In the genomic region with DNA sequence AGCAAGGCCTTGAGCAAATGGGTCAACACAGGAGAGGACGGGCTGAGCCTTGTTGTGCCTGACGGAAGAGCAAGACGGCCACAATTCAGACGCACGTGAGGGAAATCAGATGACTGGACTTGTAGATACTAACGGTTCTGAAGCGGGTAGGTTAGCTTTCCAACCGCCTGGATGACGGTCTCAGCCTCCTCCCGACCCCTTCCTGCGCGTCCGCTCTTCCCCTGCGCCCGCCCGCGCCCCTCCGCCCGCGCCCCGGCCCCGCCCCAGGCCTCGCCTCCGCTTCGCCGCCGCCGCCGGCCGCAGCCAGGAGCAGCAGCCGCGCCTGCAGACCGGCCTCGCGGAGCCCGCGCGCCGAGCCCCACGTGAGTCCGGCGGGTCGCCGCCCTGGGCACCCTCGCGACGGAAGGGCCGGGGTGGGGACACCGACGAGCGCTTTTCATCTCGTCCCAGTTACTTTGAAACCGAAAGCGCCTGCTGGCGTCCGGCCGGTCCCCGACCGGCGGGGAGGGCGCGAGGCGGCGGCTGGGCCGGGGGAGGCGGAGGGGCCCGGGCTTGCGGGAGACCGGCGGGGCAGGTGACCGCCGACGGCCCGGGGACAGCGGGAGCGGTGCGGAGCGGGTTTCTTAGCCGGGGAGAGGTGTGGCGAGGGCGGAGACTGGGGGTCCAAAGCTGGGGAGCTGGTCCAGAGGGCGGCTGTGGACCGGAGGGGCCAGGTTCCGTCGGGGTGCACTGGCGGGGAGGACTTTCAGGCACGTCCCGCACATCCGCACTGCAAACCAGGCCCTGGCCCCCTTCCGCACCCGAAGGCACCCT, we compare ENCODE assay signal across 8 cellular contexts. TPM values are rescaled to one million over a fixed set of nuclear protein-coding genes. Genes with fewer than 3 reads are reported as not detected.
A peak's percentile ranks its signal among the peaks of the same experiment; 100 is the strongest.
DNase-seq lines count a peak whose midpoint lies in the region; ATAC-seq and TF ChIP-seq lines count a peak whose summit lies in the region.

TSS of gene TRAF5 (plus strand) at position 306 of the 813 bp plus-strand sequence. CDS start 26,407 bp downstream, outside the sequence.

- no peaks in the 10 kb centered on the region for H3K9me3 Mint-ChIP-seq in naive thymus-derived CD8-positive, alpha-beta T cell

- H3K4me2 ChIP-seq in fibroblast of lung (ENCODE audit: extremely low read depth, insufficient read depth, low read length), result peak within 1 kb of the TSS; percentile 87

- peaks cover 40 to 71% (median 67%) of the 10 kb centered on the region in 4 donors for H3K4me1 Mint-ChIP-seq in naive thymus-derived CD8-positive, alpha-beta T cell

- peak in 1 of 2 donors; percentile 9 for TF ChIP-seq POLR2A in tibial nerve (IDR thresholded peaks at IDR 0.05)

- no peaks in the 10 kb centered on the region for H3K36me3 ChIP-seq in fibroblast of lung (ENCODE audit: control insufficient read depth, insufficient read depth, low read length)
- H3K36me3 ChIP-seq in tibial nerve, result no peaks in the 10 kb centered on the region

- peak within 1 kb of the TSS; percentile 93 to 98 (median 97) for H3K27ac Mint-ChIP-seq in naive thymus-derived CD8-positive, alpha-beta T cell

- peaks cover 4% of the 10 kb centered on the region for H3K79me2 ChIP-seq in fibroblast of lung (ENCODE audit: control insufficient read depth, insufficient read depth, low read length)

- DNase-seq in NCI-H1694 treated with DMSO at 0.1 percent for 48 hours (lab: John Stamatoyannopoulos, UW), result peak; percentile 28
- no peak for DNase-seq in NCI-H1694 (lab: John Stamatoyannopoulos, UW)
- DNase-seq in NCI-H510A (lab: John Stamatoyannopoulos, UW), result peak; percentile 53
- DNase-seq in activated T-cell treated with anti-CD3 and anti-CD28 coated beads, Interleukin-2, amount 50 U/mL, for 1 hour, result peak; percentile 70
- peak; percentile 58 to 59 for DNase-seq in fibroblast of lung (ENCODE audit: low read depth in 2 of 2)
- peak in 8 of 10 donors; percentile 29 to 57 (median 50) for DNase-seq in naive thymus-derived CD8-positive, alpha-beta T cell
- peak in 1 of 2 donors; percentile 42 for DNase-seq in tibial nerve (ENCODE audit: low spot score in 2 of 2)

- H3K36me3 Mint-ChIP-seq in naive thymus-derived CD8-positive, alpha-beta T cell, result peaks cover 0 to 11% (median 0%) of the 10 kb centered on the region in 3 donors

- H3K4me3 Mint-ChIP-seq in naive thymus-derived CD8-positive, alpha-beta T cell, result peak within 1 kb of the TSS; percentile 90 to 99 (median 94)

- H3K27me3 ChIP-seq in fibroblast of lung (ENCODE audit: control insufficient read depth, insufficient read depth, low read length), result no peaks in the 10 kb centered on the region
- no peaks in the 10 kb centered on the region for H3K27me3 ChIP-seq in tibial nerve

- H4K20me1 ChIP-seq in fibroblast of lung (ENCODE audit: control insufficient read depth, extremely low read depth, insufficient read depth, low read length), result no peaks in the 10 kb centered on the region

- H3K27ac ChIP-seq in fibroblast of lung (ENCODE audit: insufficient read depth, low read length) (peak within 1 kb of the TSS; percentile 30), tibial nerve (peak within 1 kb of the TSS; percentile 66 to 90 (median 88))

- 1% methylated on average over 26 to 49 of the region's 91 CpGs for WGBS in tibial nerve, 2 donors

- H3K4me1 ChIP-seq in fibroblast of lung (ENCODE audit: control insufficient read depth, extremely low read depth, insufficient read depth, low read length) (peaks cover 11% of the 10 kb centered on the region), tibial nerve (peaks cover 0 to 29% (median 17%) of the 10 kb centered on the region in 4 donors)

- H3K9me3 ChIP-seq in fibroblast of lung (ENCODE audit: control insufficient read depth, insufficient read depth, low read depth, low read length) (no peaks in the 10 kb centered on the region), tibial nerve (no peaks in the 10 kb centered on the region)

- peak within 1 kb of the TSS; percentile 89 for H2AFZ ChIP-seq in fibroblast of lung (ENCODE audit: low read length)

- peak within 1 kb of the TSS; percentile 63 to 77 (median 68) for H3K4me3 ChIP-seq in fibroblast of lung (replicated peaks in 1 of 4; ENCODE audit: control extremely low read depth in 1 of 4, insufficient read depth in 1 of 4, low read depth in 3 of 4, low read length in 4 of 4)
- peak within 1 kb of the TSS; percentile 62 to 84 (median 76) for H3K4me3 ChIP-seq in tibial nerve

- ATAC-seq in HG02623 (IDR thresholded peaks at IDR 0.05; ENCODE audit: unreplicated experiment), result peak; percentile 24
- peak; percentile 45 to 62 for ATAC-seq in naive thymus-derived CD8-positive, alpha-beta T cell

- POLR2A ChIA-PET in naive thymus-derived CD8-positive, alpha-beta T cell (lab: Charles Lee), result interaction anchor here (0.6 to 6.4 kb wide), 10 partner anchors 12 to 188 kb away, joined by 3 to 50 read pairs (median 3); no protein-coding TSS in a partner anchor

- TF ChIP-seq CTCF in fibroblast of lung (conservative IDR thresholded peaks at IDR 0.05 in 1 of 2, IDR thresholded peaks at IDR 0.05 in 1 of 2; ENCODE audit: low read depth in 1 of 2, low read length in 2 of 2) (no peak), tibial nerve (IDR thresholded peaks at IDR 0.05) (no peak)

- peak within 1 kb of the TSS; percentile 68 for H3K9ac ChIP-seq in fibroblast of lung (ENCODE audit: insufficient read depth, low read length)

- TF ChIP-seq EP300 in tibial nerve (IDR thresholded peaks at IDR 0.05), result peak in 1 of 2 donors; percentile 18

- no peaks in the 10 kb centered on the region for H3K27me3 Mint-ChIP-seq in naive thymus-derived CD8-positive, alpha-beta T cell

RNA-seq across cellular contexts. Expression of gene TRAF5, which starts in this region (rescaled TPM):
- total RNA-seq in fibroblast of lung (12.1 and 13.5 TPM in 2 replicates), tibial nerve (10 to 100 TPM; 12.0 to 18.6 (median 15.6) TPM)
- 8.6 and 20.9 TPM in 2 replicates for polyA plus RNA-seq in fibroblast of lung
- polyA plus RNA-seq in fibroblast of lung (2012), result 4.4 and 11.7 TPM in 2 replicates
- polyA minus RNA-seq in fibroblast of lung (ENCODE audit: low replicate concordance), result 10.4 and 23.1 TPM in 2 replicates
- 10 to 100 TPM; 72.4 to 74.3 TPM for total RNA-seq in naive thymus-derived CD8-positive, alpha-beta T cell
- 10 to 100 TPM; 18.2 to 32.5 (median 18.5) TPM for polyA plus RNA-seq in naive thymus-derived CD8-positive, alpha-beta T cell
